ENCODE assay signal across 1 cellular context in the genomic region with DNA sequence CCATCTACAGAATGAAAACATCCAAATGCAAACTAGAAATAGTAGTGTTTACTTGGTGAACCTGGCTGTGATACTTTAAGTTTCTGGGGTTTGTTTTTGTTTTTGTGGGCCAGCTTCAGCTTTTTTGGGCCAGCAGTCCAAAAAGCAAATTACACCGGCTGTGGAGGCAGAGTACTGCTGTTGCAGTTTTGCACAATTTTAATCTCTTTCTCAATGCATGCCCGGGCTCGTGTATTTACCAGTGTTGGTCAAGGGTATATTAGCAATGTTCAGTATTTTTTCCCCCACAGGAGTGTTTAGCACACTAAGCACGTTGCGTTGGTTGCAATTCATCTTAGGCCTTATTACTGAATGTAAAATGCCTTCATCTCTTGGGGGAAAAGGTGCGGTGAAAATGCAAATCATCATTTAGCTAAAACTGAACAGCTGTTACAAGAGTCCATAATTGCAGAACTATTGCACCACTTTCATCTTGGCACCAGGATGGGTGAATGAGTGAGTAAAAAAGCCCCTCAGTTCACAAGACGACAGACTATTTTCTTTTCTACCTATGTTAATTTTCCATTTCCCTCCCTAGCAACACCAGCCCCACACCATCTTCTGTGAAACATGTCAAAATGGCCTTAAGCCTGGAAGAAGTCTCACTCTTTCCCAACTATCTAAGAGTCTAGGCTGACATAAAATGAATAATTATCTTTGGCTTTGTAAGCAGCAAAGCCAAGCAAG.
TF ChIP-seq lines count a peak whose summit lies in the region.

No MANE protein-coding gene starts in this region.

TF ChIP-seq in K562, 482 proteins besides CTCF, POLR2A, EP300 and RAD21 (continued from another document):
- TF ChIP-seq, protein P1, sequence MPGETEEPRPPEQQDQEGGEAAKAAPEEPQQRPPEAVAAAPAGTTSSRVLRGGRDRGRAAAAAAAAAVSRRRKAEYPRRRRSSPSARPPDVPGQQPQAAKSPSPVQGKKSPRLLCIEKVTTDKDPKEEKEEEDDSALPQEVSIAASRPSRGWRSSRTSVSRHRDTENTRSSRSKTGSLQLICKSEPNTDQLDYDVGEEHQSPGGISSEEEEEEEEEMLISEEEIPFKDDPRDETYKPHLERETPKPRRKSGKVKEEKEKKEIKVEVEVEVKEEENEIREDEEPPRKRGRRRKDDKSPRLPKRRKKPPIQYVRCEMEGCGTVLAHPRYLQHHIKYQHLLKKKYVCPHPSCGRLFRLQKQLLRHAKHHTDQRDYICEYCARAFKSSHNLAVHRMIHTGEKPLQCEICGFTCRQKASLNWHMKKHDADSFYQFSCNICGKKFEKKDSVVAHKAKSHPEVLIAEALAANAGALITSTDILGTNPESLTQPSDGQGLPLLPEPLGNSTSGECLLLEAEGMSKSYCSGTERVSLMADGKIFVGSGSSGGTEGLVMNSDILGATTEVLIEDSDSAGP (CRISPR knock-in tag; IDR thresholded peaks at IDR 0.05) = no peak
- TF ChIP-seq CEBPB (tag; IDR thresholded peaks at IDR 0.05) (peak; percentile 59), ADNP (tag; IDR thresholded peaks at IDR 0.05) (no peak), SRSF9 (IDR thresholded peaks at IDR 0.05; ENCODE audit: borderline replicate concordance, low read depth, low read length) (no peak), YY1 (IDR thresholded peaks at IDR 0.05; ENCODE audit: borderline replicate concordance in 1 of 3, control insufficient read depth in 1 of 3, extremely low read depth in 1 of 3, insufficient read depth in 3 of 3, insufficient read length in 1 of 3, insufficient replicate concordance in 2 of 3, low read depth in 1 of 3, low read length in 2 of 3) (no peak), GABPA (tag; conservative IDR thresholded peaks at IDR 0.05; ENCODE audit: low read depth) (no peak), DACH1 (IDR thresholded peaks at IDR 0.05; ENCODE audit: partially characterized antibody) (peak; percentile 74), KDM5B (IDR thresholded peaks at IDR 0.05; ENCODE audit: insufficient replicate concordance, low read depth, low read length) (no peak)
- TF ChIP-seq, protein P2, sequence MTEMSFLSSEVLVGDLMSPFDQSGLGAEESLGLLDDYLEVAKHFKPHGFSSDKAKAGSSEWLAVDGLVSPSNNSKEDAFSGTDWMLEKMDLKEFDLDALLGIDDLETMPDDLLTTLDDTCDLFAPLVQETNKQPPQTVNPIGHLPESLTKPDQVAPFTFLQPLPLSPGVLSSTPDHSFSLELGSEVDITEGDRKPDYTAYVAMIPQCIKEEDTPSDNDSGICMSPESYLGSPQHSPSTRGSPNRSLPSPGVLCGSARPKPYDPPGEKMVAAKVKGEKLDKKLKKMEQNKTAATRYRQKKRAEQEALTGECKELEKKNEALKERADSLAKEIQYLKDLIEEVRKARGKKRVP (CRISPR knock-in tag; IDR thresholded peaks at IDR 0.05) = peak; percentile 36; the same call in 1 of the 2 replicates
- TF ChIP-seq, protein P3, sequence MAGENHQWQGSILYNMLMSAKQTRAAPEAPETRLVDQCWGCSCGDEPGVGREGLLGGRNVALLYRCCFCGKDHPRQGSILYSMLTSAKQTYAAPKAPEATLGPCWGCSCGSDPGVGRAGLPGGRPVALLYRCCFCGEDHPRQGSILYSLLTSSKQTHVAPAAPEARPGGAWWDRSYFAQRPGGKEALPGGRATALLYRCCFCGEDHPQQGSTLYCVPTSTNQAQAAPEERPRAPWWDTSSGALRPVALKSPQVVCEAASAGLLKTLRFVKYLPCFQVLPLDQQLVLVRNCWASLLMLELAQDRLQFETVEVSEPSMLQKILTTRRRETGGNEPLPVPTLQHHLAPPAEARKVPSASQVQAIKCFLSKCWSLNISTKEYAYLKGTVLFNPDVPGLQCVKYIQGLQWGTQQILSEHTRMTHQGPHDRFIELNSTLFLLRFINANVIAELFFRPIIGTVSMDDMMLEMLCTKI (IDR thresholded peaks at IDR 0.05; ENCODE audit: partially characterized antibody) = no peak
- TF ChIP-seq, protein P4, sequence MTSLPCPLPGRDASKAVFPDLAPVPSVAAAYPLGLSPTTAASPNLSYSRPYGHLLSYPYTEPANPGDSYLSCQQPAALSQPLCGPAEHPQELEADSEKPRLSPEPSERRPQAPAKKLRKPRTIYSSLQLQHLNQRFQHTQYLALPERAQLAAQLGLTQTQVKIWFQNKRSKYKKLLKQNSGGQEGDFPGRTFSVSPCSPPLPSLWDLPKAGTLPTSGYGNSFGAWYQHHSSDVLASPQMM (CRISPR knock-in tag; IDR thresholded peaks at IDR 0.05) = no peak
- TF ChIP-seq, protein P5, sequence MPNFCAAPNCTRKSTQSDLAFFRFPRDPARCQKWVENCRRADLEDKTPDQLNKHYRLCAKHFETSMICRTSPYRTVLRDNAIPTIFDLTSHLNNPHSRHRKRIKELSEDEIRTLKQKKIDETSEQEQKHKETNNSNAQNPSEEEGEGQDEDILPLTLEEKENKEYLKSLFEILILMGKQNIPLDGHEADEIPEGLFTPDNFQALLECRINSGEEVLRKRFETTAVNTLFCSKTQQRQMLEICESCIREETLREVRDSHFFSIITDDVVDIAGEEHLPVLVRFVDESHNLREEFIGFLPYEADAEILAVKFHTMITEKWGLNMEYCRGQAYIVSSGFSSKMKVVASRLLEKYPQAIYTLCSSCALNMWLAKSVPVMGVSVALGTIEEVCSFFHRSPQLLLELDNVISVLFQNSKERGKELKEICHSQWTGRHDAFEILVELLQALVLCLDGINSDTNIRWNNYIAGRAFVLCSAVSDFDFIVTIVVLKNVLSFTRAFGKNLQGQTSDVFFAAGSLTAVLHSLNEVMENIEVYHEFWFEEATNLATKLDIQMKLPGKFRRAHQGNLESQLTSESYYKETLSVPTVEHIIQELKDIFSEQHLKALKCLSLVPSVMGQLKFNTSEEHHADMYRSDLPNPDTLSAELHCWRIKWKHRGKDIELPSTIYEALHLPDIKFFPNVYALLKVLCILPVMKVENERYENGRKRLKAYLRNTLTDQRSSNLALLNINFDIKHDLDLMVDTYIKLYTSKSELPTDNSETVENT (CRISPR knock-in tag; IDR thresholded peaks at IDR 0.05) = no peak
